8 cellular contexts compared by ENCODE assay signal in genomic region chr10:93072225-93072712, GRCh38. TPM values are rescaled to one million over a fixed set of nuclear protein-coding genes. Genes with fewer than 3 reads are reported as not detected.
DNase-seq lines count a peak whose midpoint lies in the region; ATAC-seq and TF ChIP-seq lines count a peak whose summit lies in the region.

No MANE protein-coding gene starts in this region.

- peaks cover 60% of the 10 kb centered on the region for H3K4me1 Mint-ChIP-seq in WTC11

- H3K27me3 Mint-ChIP-seq in WTC11 (ENCODE audit: low read depth) = peaks cover 99% of the 10 kb centered on the region

- H3K4me3 Mint-ChIP-seq in WTC11 = peak overlapping the region; percentile 89

- H3K9me3 Mint-ChIP-seq in WTC11 = no peaks in the 10 kb centered on the region

- DNase-seq in HT-29 (ENCODE audit: low spot score) (peak; percentile 60), WTC11 (ENCODE audit: low spot score) (no peak), iPS DF 6.9 (ENCODE audit: low read depth, low spot score) (no peak), LoVo (ENCODE audit: low spot score) (no peak), NCI-H2107 treated with DMSO at 0.1 percent for 48 hours (lab: John Stamatoyannopoulos, UW; ENCODE audit: unreplicated experiment) (no peak)

- POLR2A ChIA-PET in WTC11 (lab: Charles Lee) = no interaction called here

- H3K4me2 ChIP-seq in skeletal muscle satellite cell (ENCODE audit: low read length) = peak overlapping the region; percentile 71

- no peak overlapping the region for H3K27ac ChIP-seq in iPS DF 6.9 (ENCODE audit: low read length)

- CTCF ChIA-PET in WTC11 (lab: Charles Lee) = interaction anchor here (0.7 to 7.1 kb wide), 10 partner anchors 8 to 410 kb away, joined by 4 to 106 read pairs (median 8); partner anchors contain the start of genes CYP26C1 and MYOF

- H3K27me3 ChIP-seq in iPS DF 6.9 (ENCODE audit: control insufficient read depth, insufficient read depth, low read length) (peaks cover 85% of the 10 kb centered on the region), skeletal muscle satellite cell (ENCODE audit: control insufficient read depth, insufficient read depth, low read length) (peaks cover 96% of the 10 kb centered on the region)

- H3K36me3 ChIP-seq in iPS DF 6.9 (ENCODE audit: control insufficient read depth, insufficient read depth, low read length) (no peaks in the 10 kb centered on the region), skeletal muscle satellite cell (ENCODE audit: insufficient read depth, low read length) (no peaks in the 10 kb centered on the region)

- peaks cover 3% of the 10 kb centered on the region; the same call in 1 of the 2 replicates for H3K36me3 Mint-ChIP-seq in WTC11

- H3K4me1 ChIP-seq in iPS DF 6.9 (ENCODE audit: control insufficient read depth, insufficient read depth, low read length) (peaks cover 19% of the 10 kb centered on the region), skeletal muscle satellite cell (ENCODE audit: control insufficient read depth, insufficient read depth, low read length) (peaks cover 40% of the 10 kb centered on the region)

- H3K9me3 ChIP-seq in iPS DF 6.9 (ENCODE audit: control insufficient read depth, insufficient read depth, low read length) (no peaks in the 10 kb centered on the region), skeletal muscle satellite cell (replicated peaks; ENCODE audit: low read length) (no peaks in the 10 kb centered on the region)

- H3K27ac Mint-ChIP-seq in WTC11 = no peak overlapping the region

- H3K9ac ChIP-seq in skeletal muscle satellite cell (ENCODE audit: low read depth, low read length) = no peak overlapping the region

- ATAC-seq in WTC11 (peak; percentile 5), GM18870 (IDR thresholded peaks at IDR 0.05; ENCODE audit: unreplicated experiment) (no peak), GM19328 (IDR thresholded peaks at IDR 0.05; ENCODE audit: unreplicated experiment) (no peak)

- no peak for TF ChIP-seq CTCF in WTC11 (IDR thresholded peaks at IDR 0.05)

- H3K4me3 ChIP-seq in iPS DF 6.9 (ENCODE audit: low read length) (peak overlapping the region; percentile 8; the same call in 1 of the 2 replicates), skeletal muscle satellite cell (ENCODE audit: low read length) (peak overlapping the region; percentile 53)

- WGBS in iPS DF 6.9 (ENCODE audit: insufficient coverage, insufficient read length) = no CpG with 5 or more reads among the region's 27 CpGs

TF ChIP-seq in WTC11, 78 proteins besides CTCF, POLR2A, EP300 and RAD21:
- TF ChIP-seq CREM (CRISPR knock-in tag; IDR thresholded peaks at IDR 0.05) = 0 out of 2 replicates have a peak, but pooled peaks have one; percentile 3
- no peak for TF ChIP-seq GRHL2 (CRISPR knock-in tag; IDR thresholded peaks at IDR 0.05; ENCODE audit: insufficient replicate concordance, severe bottlenecking)

RNA-seq across cellular contexts. Expression of gene CYP26A1, which starts 1.4 kb away (rescaled TPM):
- 2.1 and 2.6 TPM in 2 replicates for total RNA-seq in HT-29 (2014; rRNA removed; shearing (Covaris generic))
- 2.1 to 3.4 TPM (median 3.1 TPM) in 3 replicates for total RNA-seq in WTC11 (2021)
- total RNA-seq in skeletal muscle satellite cell (2012; rRNA removed) = not detected in 2 replicates

RNA-seq across cellular contexts. Expression of gene CYP26C1, which starts 11.7 kb away (rescaled TPM):
- total RNA-seq in HT-29 (2014; rRNA removed; shearing (Covaris generic)) = 0.18 and 0.23 TPM in 2 replicates
- 0.07 to 0.11 TPM (median 0.11 TPM) in 3 replicates for total RNA-seq in WTC11 (2021)
- 0.22 and 0.25 TPM in 2 replicates for total RNA-seq in skeletal muscle satellite cell (2012; rRNA removed)
